1 cellular context compared by ENCODE assay signal in genomic region chr2:95121150-95121494, GRCh38.
TF ChIP-seq lines count a peak whose summit lies in the region.

No MANE protein-coding gene starts in this region.

TF ChIP-seq in SK-N-SH, 30 proteins besides CTCF, POLR2A, EP300 and RAD21 (continued from another document):
- TF ChIP-seq ZBTB33 (IDR thresholded peaks at IDR 0.05; ENCODE audit: borderline replicate concordance, low read depth) (no peak), USF2 (IDR thresholded peaks at IDR 0.05; ENCODE audit: borderline replicate concordance, low read depth, low read length) (no peak), PBX3 (IDR thresholded peaks at IDR 0.05) (no peak)
